In genomic region chr21:18153063-18153462, GRCh38 we compare ENCODE assay signal across 13 cellular contexts.
"Had no signal": no experiment of that assay in that cellular context is flagged by ENCODE, and none has a peak within 500 bp of the region (broad histone marks: within the 10 kb centered on the region; RNA-seq: fewer than 3 reads in every experiment).

No MANE protein-coding gene starts in this region.

- H2AFZ ChIP-seq: parathyroid adenoma had no signal

- ATAC-seq: activated CD8-positive, alpha-beta T cell treated with anti-CD3 and anti-CD28 coated beads for 36 hours; stimulated activated memory B cell treated with anti-CD40 and anti-IgM and Interleukin-4, amounts not matched to agents 10 μg/mL and 1 μg/mL and 100 μg/mL, for 72 hours; T-helper 17 cell; WTC11 had no signal

- DNase-seq: activated CD4-positive, alpha-beta T cell treated with anti-CD3 and anti-CD28 coated beads for 48 hours; activated CD8-positive, alpha-beta memory T cell treated with anti-CD3 and anti-CD28 coated beads, Interleukin-2, amount 50 U/mL, for 4 hours; activated CD8-positive, alpha-beta T cell treated with anti-CD3 and anti-CD28 coated beads for 36 hours; activated naive CD8-positive, alpha-beta T cell treated with anti-CD3 and anti-CD28 coated beads, Interleukin-2, amount 10 ng/mL, durations not matched to agents 7 days and 5 days; endodermal cell; erythroblast; islet precursor cell; stimulated activated CD4-positive, alpha-beta T cell treated with anti-CD3 and anti-CD28 coated beads, Interleukin-2, amount 100 ng/mL, for 48 hours; T-helper 17 cell had no signal

- H3K79me2 ChIP-seq: parathyroid adenoma had no signal

- H3K4me1 ChIP-seq: parathyroid adenoma had no signal

- H3K4me3 ChIP-seq: lung had no signal

- H3K27ac ChIP-seq: parathyroid adenoma had no signal
